In the genomic region with DNA sequence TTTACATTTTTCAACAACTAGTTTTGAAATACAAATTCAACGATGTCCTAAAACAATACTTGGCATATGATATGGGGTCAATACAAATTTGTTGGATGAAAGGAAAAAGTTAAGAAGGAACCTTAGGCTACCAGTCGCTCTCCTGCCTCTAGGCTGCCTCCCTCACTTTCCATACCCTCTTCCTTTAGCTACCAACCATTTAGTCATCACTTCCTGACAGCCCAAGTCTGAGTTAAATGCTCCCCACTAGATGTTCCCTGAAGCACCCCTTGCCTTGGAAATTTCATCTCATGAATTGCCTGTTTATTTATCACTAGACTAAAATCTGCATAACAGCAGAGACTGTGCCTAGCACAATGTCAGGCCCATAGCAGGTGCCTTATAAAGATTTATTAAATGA, we compare ENCODE assay signal across 20 cellular contexts. TPM values are rescaled to one million over a fixed set of nuclear protein-coding genes. Genes with fewer than 3 reads are reported as not detected.
DNase-seq lines count a peak whose midpoint lies in the region; ATAC-seq, FAIRE-seq and TF ChIP-seq lines count a peak whose summit lies in the region.
"Had no signal": no experiment of that assay in that cellular context is flagged by ENCODE, and none has a peak within 500 bp of the region (broad histone marks: within the 10 kb centered on the region; RNA-seq: fewer than 3 reads in every experiment).

No MANE protein-coding gene starts in this region.

- ATAC-seq in CD4-positive, CD25-positive, alpha-beta regulatory T cell (ENCODE audit: low read depth in 2 of 2), result no peak
- ATAC-seq in GM21515 (IDR thresholded peaks at IDR 0.05; ENCODE audit: unreplicated experiment), result no peak
- ATAC-seq: mucosa of descending colon, psoas muscle had no signal

- peaks cover 9% of the 10 kb centered on the region for H3K27me3 Mint-ChIP-seq in CD4-positive, CD25-positive, alpha-beta regulatory T cell
- no peaks in the 10 kb centered on the region for H3K27me3 Mint-ChIP-seq in endothelial cell (ENCODE audit: unreplicated experiment)

- no peak overlapping the region for H3K4me3 ChIP-seq in CD4-positive, CD25-positive, alpha-beta regulatory T cell (ENCODE audit: low read depth, low read length)
- H3K4me3 ChIP-seq in ascending aorta, result no peak overlapping the region
- H3K4me3 ChIP-seq: mucosa of descending colon, Peyer's patch, psoas muscle had no signal

- no peaks in the 10 kb centered on the region for H3K9me3 ChIP-seq in CD4-positive, CD25-positive, alpha-beta regulatory T cell (ENCODE audit: control insufficient read depth in 2 of 2, low read length in 2 of 2)
- no peaks in the 10 kb centered on the region for H3K9me3 ChIP-seq in ascending aorta
- H3K9me3 ChIP-seq: mucosa of descending colon, Peyer's patch, psoas muscle had no signal

- no peaks in the 10 kb centered on the region for H3K27me3 ChIP-seq in CD4-positive, CD25-positive, alpha-beta regulatory T cell (ENCODE audit: control insufficient read depth, insufficient read depth, low read length)
- H3K27me3 ChIP-seq in ascending aorta, result no peaks in the 10 kb centered on the region
- H3K27me3 ChIP-seq: Peyer's patch had no signal

- no peak for DNase-seq in CD4-positive, CD25-positive, alpha-beta regulatory T cell
- DNase-seq in Daoy (ENCODE audit: low read depth), result peak; percentile 37
- DNase-seq in RCC 7860 (ENCODE audit: low spot score), result peak; percentile 32
- DNase-seq in endothelial cell (ENCODE audit: low spot score), result no peak
- DNase-seq in NCI-H526 (lab: John Stamatoyannopoulos, UW), result no peak
- no peak for DNase-seq in ascending aorta (ENCODE audit: low spot score in 2 of 2)
- no peak for DNase-seq in D721Med (ENCODE audit: insufficient read length, low spot score)
- DNase-seq: activated CD4-positive, alpha-beta T cell treated with anti-CD3 and anti-CD28 coated beads for 48 hours; aorta; hypothalamus; mucosa of descending colon; NCI-H187 treated with DMSO at 0.1 percent for 48 hours; NCI-H748 treated with DMSO at 0.1 percent for 48 hours; Peyer's patch; psoas muscle had no signal

- peaks cover 2 to 27% (median 14%) of the 10 kb centered on the region in 4 donors for H3K4me1 Mint-ChIP-seq in CD4-positive, CD25-positive, alpha-beta regulatory T cell
- peaks cover 12% of the 10 kb centered on the region for H3K4me1 Mint-ChIP-seq in endothelial cell (ENCODE audit: unreplicated experiment)

- FAIRE-seq in RCC 7860 (lab: Jason Lieb, UNC), result no peak
- no peak for FAIRE-seq in D721Med (lab: Jason Lieb, UNC)
- FAIRE-seq: GM12891 had no signal

- TF ChIP-seq CTCF in endothelial cell (IDR thresholded peaks at IDR 0.05; ENCODE audit: unreplicated experiment) (no peak), ascending aorta (IDR thresholded peaks at IDR 0.05) (no peak), D721Med (IDR thresholded peaks at IDR 0.05; ENCODE audit: insufficient read depth, missing control alignments) (no peak)

- H3K4me1 ChIP-seq in CD4-positive, CD25-positive, alpha-beta regulatory T cell (ENCODE audit: control insufficient read depth, insufficient read depth, low read length, poor library complexity, severe bottlenecking), result peaks cover 22% of the 10 kb centered on the region
- peaks cover 0 to 5% of the 10 kb centered on the region in 2 donors for H3K4me1 ChIP-seq in ascending aorta
- H3K4me1 ChIP-seq: Peyer's patch had no signal

- H3K27ac Mint-ChIP-seq in CD4-positive, CD25-positive, alpha-beta regulatory T cell, result peak overlapping the region in 2 of 3 donors; percentile 2 to 55
- H3K27ac Mint-ChIP-seq in endothelial cell (ENCODE audit: unreplicated experiment), result peak overlapping the region; percentile 48
- H3K27ac Mint-ChIP-seq: dendritic cell treated with granulocyte-macrophage colony-stimulating factor and Interleukin-4, amounts not matched to agents 40 ng/mL and 50 ng/mL, for 4 days; T-helper 1 cell treated with Interleukin-12 subunit alpha and Interleukin-12 subunit beta and Interleukin-4 antibody, amounts not matched to agents 30 μg/mL and 1 μg/mL, for 36 hours had no signal

- H3K36me3 Mint-ChIP-seq in CD4-positive, CD25-positive, alpha-beta regulatory T cell, result no peaks in the 10 kb centered on the region
- H3K36me3 Mint-ChIP-seq in endothelial cell (ENCODE audit: low read depth, unreplicated experiment), result peaks cover 4% of the 10 kb centered on the region

- peak overlapping the region in 3 of 4 donors; percentile 48 to 90 (median 83) for H3K4me3 Mint-ChIP-seq in CD4-positive, CD25-positive, alpha-beta regulatory T cell
- H3K4me3 Mint-ChIP-seq in endothelial cell (ENCODE audit: unreplicated experiment), result no peak overlapping the region
- H3K4me3 Mint-ChIP-seq: dendritic cell treated with granulocyte-macrophage colony-stimulating factor and Interleukin-4, amounts not matched to agents 40 ng/mL and 50 ng/mL, for 4 days; T-helper 1 cell treated with Interleukin-12 subunit alpha and Interleukin-12 subunit beta and Interleukin-4 antibody, amounts not matched to agents 30 μg/mL and 1 μg/mL, for 36 hours had no signal

- H3K36me3 ChIP-seq in CD4-positive, CD25-positive, alpha-beta regulatory T cell (ENCODE audit: control insufficient read depth, insufficient read depth, low read length), result no peaks in the 10 kb centered on the region
- no peaks in the 10 kb centered on the region for H3K36me3 ChIP-seq in ascending aorta
- H3K36me3 ChIP-seq: Peyer's patch had no signal

- intact Hi-C loops in ascending aorta (cut with DNase I), result no loop called here

- no peak overlapping the region for H3K27ac ChIP-seq in CD4-positive, CD25-positive, alpha-beta regulatory T cell (ENCODE audit: insufficient read depth, low read length, poor library complexity, severe bottlenecking)
- H3K27ac ChIP-seq in ascending aorta, result no peak overlapping the region
- H3K27ac ChIP-seq: C4-2B, Peyer's patch, psoas muscle had no signal

- no peaks in the 10 kb centered on the region for H3K9me3 Mint-ChIP-seq in CD4-positive, CD25-positive, alpha-beta regulatory T cell
- H3K9me3 Mint-ChIP-seq in endothelial cell (ENCODE audit: unreplicated experiment), result no peaks in the 10 kb centered on the region
- H3K9me3 Mint-ChIP-seq: dendritic cell treated with granulocyte-macrophage colony-stimulating factor and Interleukin-4, amounts not matched to agents 40 ng/mL and 50 ng/mL, for 4 days; T-helper 1 cell treated with Interleukin-12 subunit alpha and Interleukin-12 subunit beta and Interleukin-4 antibody, amounts not matched to agents 30 μg/mL and 1 μg/mL, for 36 hours had no signal

RNA-seq across cellular contexts. Expression of a gene that starts 2.7 kb away (rescaled TPM):
- 72.6 TPM for total RNA-seq in CD4-positive, CD25-positive, alpha-beta regulatory T cell
- polyA plus RNA-seq in CD4-positive, CD25-positive, alpha-beta regulatory T cell, result 10 to 100 TPM; 80.5 to 95.7 (median 85.7) TPM
- 187 and 196 TPM in 2 replicates for total RNA-seq in Daoy (2014; rRNA removed; shearing (Covaris generic))
- total RNA-seq in endothelial cell (ENCODE audit: unreplicated experiment), result 85.5 TPM
- 134 TPM for total RNA-seq in ascending aorta

RNA-seq across cellular contexts. Expression of a gene that starts 18.2 kb away (rescaled TPM):
- 34.8 TPM for total RNA-seq in CD4-positive, CD25-positive, alpha-beta regulatory T cell
- polyA plus RNA-seq in CD4-positive, CD25-positive, alpha-beta regulatory T cell, result 1 to 10 TPM; 5.8 to 7.4 (median 6.6) TPM
- total RNA-seq in Daoy (2014; rRNA removed; shearing (Covaris generic)), result 24.6 and 27.0 TPM in 2 replicates
- 15.2 TPM for total RNA-seq in endothelial cell (ENCODE audit: unreplicated experiment)
- total RNA-seq in ascending aorta, result 5.9 TPM

Comparison
In these comparisons a context has a peak if more than half of its experiments do, and no peak if none do; other contexts are left out.
1. DNase-seq: peak in Daoy (single experiment) and RCC 7860 (single experiment); none in CD4-positive, CD25-positive, alpha-beta regulatory T cell (0 of 3), endothelial cell (single experiment), NCI-H526 (0 of 2), ascending aorta (0 of 2) and D721Med (single experiment).